8 cellular contexts compared by ENCODE assay signal in genomic region chr11:74929431-74930363, GRCh38. TPM values are rescaled to one million over a fixed set of nuclear protein-coding genes. Genes with fewer than 3 reads are reported as not detected.
A peak's percentile ranks its signal among the peaks of the same experiment; 100 is the strongest.
DNase-seq lines count a peak whose midpoint lies in the region; ATAC-seq and TF ChIP-seq lines count a peak whose summit lies in the region.

No MANE protein-coding gene starts in this region.

- H3K9ac ChIP-seq in liver (ENCODE audit: low read depth in 1 of 2, low read length in 2 of 2) = no peak overlapping the region

- TF ChIP-seq RAD21 in liver (IDR thresholded peaks at IDR 0.05) = peak; percentile 96 to 97

- 64% methylated on average over 8 of the region's 8 CpGs for WGBS in liver

- H3K4me3 ChIP-seq in GM12865 (ENCODE audit: low read depth, low read length) = no peak overlapping the region
- H3K4me3 ChIP-seq in liver (ENCODE audit: low read depth in 1 of 3, low read length in 3 of 3) = no peak overlapping the region

- no peaks in the 10 kb centered on the region for H3K4me1 ChIP-seq in liver (ENCODE audit: control insufficient read depth in 4 of 4, insufficient read depth in 4 of 4, low read length in 3 of 4)

- peaks cover 0 to 15% (median 9%) of the 10 kb centered on the region in 4 donors for H3K36me3 ChIP-seq in liver (ENCODE audit: control insufficient read depth in 4 of 4, insufficient read depth in 3 of 4, low read depth in 1 of 4, low read length in 3 of 4)

- ATAC-seq in HG03378 (IDR thresholded peaks at IDR 0.05; ENCODE audit: unreplicated experiment) (peak; percentile 75), GM19467 (IDR thresholded peaks at IDR 0.05; ENCODE audit: unreplicated experiment) (no peak)

- peak; percentile 79 for TF ChIP-seq CTCF in GM12865 (IDR thresholded peaks at IDR 0.05; ENCODE audit: insufficient read depth, low read depth, low read length, missing control alignments)
- peak; percentile 85 for TF ChIP-seq CTCF in liver (IDR thresholded peaks at IDR 0.05; ENCODE audit: low read depth, low read length, missing input control)

- no peak overlapping the region for H3K27ac ChIP-seq in liver (ENCODE audit: low read depth in 1 of 2, low read length in 2 of 2)

- no peaks in the 10 kb centered on the region for H3K9me3 ChIP-seq in liver (ENCODE audit: control insufficient read depth in 4 of 4, low read length in 3 of 4)

- DNase-seq in GM12865 (ENCODE audit: low read depth) (peak; percentile 93), NCI-H510A treated with DMSO at 0.1 percent for 48 hours (lab: John Stamatoyannopoulos, UW) (peak; percentile 90), dedifferentiated amniotic fluid mesenchymal stem cell (ENCODE audit: extremely low spot score) (peak; percentile 91)
- DNase-seq in activated CD4-positive, alpha-beta T cell treated with anti-CD3 and anti-CD28 coated beads for 48 hours = peak; percentile 73
- DNase-seq in stimulated activated CD4-positive, alpha-beta T cell treated with anti-CD3 and anti-CD28 coated beads, TNF-alpha, amount 100 ng/mL, for 4 hours (ENCODE audit: low read depth in 3 of 3) = peak in 2 of 3 experiments; percentile 18 to 61

- no peaks in the 10 kb centered on the region for H3K27me3 ChIP-seq in liver (ENCODE audit: control insufficient read depth in 4 of 4, insufficient read depth in 4 of 4, low read length in 3 of 4)

TF ChIP-seq in liver, 16 proteins besides CTCF, POLR2A, EP300 and RAD21:
- TF ChIP-seq ATF3 (IDR thresholded peaks at IDR 0.05) (no peak), HNF4A (conservative IDR thresholded peaks at IDR 0.05) (no peak)

RNA-seq across cellular contexts. Expression of gene XRRA1, which starts 19.2 kb away (rescaled TPM):
- 10 to 100 TPM in 1 of 2 donors, 1 to 10 TPM in 1; 3.8 to 11.6 TPM for total RNA-seq in liver
- polyA plus RNA-seq in liver = 1 to 10 TPM; 5.0 to 6.2 TPM

RNA-seq across cellular contexts. Expression of gene SPCS2, which starts 19.4 kb away (rescaled TPM):
- 10 to 100 TPM; 32.4 to 34.6 TPM for total RNA-seq in liver
- polyA plus RNA-seq in liver = 100 to 1,000 TPM in 1 of 2 donors, 10 to 100 TPM in 1; 84.6 to 186 TPM

RNA-seq across cellular contexts. Expression of gene NEU3, which starts 59.0 kb away (rescaled TPM):
- 1 to 10 TPM; 8.0 to 9.5 TPM for total RNA-seq in liver
- polyA plus RNA-seq in liver = 1 to 10 TPM; 2.7 TPM

Comparison
In these comparisons a context has a peak if more than half of its experiments do, and no peak if none do; other contexts are left out.
1. DNase-seq: peak in every context shown above with its lines; median percentile 93 in GM12865; 91 in dedifferentiated amniotic fluid mesenchymal stem cell; 90 in NCI-H510A treated with DMSO at 0.1 percent for 48 hours; 73 in activated CD4-positive, alpha-beta T cell treated with anti-CD3 and anti-CD28 coated beads for 48 hours; 40 in stimulated activated CD4-positive, alpha-beta T cell treated with anti-CD3 and anti-CD28 coated beads, TNF-alpha, amount 100 ng/mL, for 4 hours.